1 cellular context compared by ENCODE assay signal in the genomic region with DNA sequence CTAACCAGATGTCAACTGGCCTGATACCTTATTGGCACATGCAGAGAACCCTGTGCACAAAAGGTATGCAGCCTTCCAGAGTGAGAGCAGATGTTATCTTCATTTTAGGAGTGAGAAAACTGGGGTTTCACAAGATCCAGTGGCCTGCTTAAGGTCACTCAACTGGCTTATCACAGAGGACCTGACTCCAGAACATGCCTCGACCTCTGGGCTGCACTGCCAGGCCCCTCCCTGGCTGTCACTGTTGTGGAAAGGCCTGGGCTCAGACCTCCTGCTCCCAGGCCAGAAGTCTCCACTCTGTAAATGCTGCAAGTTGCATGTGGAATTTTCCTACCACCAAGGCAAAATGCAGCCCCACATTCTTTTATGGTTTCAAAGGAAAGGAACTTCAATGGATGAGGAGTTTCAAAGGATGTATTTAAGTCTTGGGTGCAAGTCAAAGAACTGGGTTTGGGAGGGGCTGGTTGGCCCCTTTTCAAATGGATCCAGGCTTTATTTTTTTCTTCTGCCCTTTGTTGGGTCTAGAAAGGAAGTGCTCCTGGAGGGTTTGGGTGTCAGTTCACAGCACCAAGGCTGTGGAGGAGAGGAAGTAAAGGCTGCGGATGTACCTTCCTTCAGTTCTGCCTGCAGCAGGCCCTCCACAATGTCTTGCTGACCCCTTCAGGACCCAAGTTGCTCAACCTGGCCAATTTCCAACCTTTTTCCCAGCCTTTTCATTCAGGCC.
TF ChIP-seq lines count a peak whose summit lies in the region.

No MANE protein-coding gene starts in this region.

TF ChIP-seq in liver, 16 proteins besides CTCF, POLR2A, EP300 and RAD21 (continued from another document):
- no peak for TF ChIP-seq ZBTB33 (IDR thresholded peaks at IDR 0.05)
- peak; percentile 20 for TF ChIP-seq YY1 (IDR thresholded peaks at IDR 0.05)
- TF ChIP-seq, protein P1, sequence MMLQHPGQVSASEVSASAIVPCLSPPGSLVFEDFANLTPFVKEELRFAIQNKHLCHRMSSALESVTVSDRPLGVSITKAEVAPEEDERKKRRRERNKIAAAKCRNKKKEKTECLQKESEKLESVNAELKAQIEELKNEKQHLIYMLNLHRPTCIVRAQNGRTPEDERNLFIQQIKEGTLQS (IDR thresholded peaks at IDR 0.05), result no peak
- peak; percentile 30 for TF ChIP-seq NR2F2 (IDR thresholded peaks at IDR 0.05)
- peak; percentile 35 for TF ChIP-seq REST (IDR thresholded peaks at IDR 0.05)
- peak; percentile 40 for TF ChIP-seq SP1 (IDR thresholded peaks at IDR 0.05)
- no peak for TF ChIP-seq FOXA2 (IDR thresholded peaks at IDR 0.05)
- TF ChIP-seq HNF4A (conservative IDR thresholded peaks at IDR 0.05), result peak; percentile 71 to 73
- no peak for TF ChIP-seq TAF1 (conservative IDR thresholded peaks at IDR 0.05)
- no peak for TF ChIP-seq FOXA1 (IDR thresholded peaks at IDR 0.05)
